In genomic region chr17:75155191-75155601, GRCh38 we compare ENCODE assay signal across 1 cellular context.
TF ChIP-seq lines count a peak whose summit lies in the region.

No MANE protein-coding gene starts in this region.

TF ChIP-seq in SK-N-SH treated with all-trans-retinoic acid at 6 μM for 48 hours, 23 proteins besides CTCF, POLR2A, EP300 and RAD21 (continued from another document):
- TF ChIP-seq CREB5 (CRISPR knock-in tag; IDR thresholded peaks at IDR 0.05; ENCODE audit: low read depth), result no peak
TF ChIP-seq in SK-N-SH treated with all-trans-retinoic acid at 6 μM for 48 hours: peak in this region for 0.
